In the genomic region with DNA sequence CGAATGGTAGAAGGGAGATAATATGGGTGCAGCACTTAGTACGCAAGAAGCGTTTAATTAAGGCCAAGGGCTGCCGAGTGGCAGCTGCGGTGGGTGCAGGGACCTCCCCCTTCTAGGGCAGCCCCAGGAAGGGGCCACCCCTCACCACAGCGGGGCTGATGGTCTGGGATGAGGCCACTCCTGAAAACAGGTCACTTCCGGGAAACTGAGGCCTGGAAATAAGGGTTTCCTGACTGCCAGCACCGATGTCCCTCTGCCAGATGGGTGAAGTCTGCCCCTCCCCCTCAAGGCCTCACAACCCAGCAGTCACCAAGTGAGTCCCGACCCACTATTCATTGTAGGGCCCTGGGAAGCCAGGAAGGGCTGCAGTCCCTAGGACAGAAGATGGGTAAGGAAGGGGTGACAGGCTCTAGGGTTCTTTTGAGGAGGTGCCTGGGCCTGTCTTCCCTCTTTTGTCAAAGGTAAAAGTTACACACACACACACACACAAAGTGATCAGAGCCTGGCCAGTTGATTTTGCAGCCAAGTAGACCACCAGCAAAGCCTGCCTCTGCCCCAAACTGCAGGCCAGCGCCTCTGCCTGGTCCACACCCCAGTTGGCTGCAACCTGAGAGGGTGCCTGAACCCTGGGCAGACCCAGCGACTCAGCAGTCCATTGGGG, we compare ENCODE assay signal across 8 cellular contexts. TPM values are rescaled to one million over a fixed set of nuclear protein-coding genes. Genes with fewer than 3 reads are reported as not detected.
DNase-seq lines count a peak whose midpoint lies in the region; ATAC-seq and TF ChIP-seq lines count a peak whose summit lies in the region.

No MANE protein-coding gene starts in this region.

- H3K9me2 ChIP-seq in PC-9 (ENCODE audit: insufficient read depth), result no peaks in the 10 kb centered on the region

- H3K4me1 ChIP-seq in BLaER1 (peaks cover 92% of the 10 kb centered on the region), PC-9 (replicated peaks; ENCODE audit: insufficient read depth) (peaks cover 95% of the 10 kb centered on the region)
- peaks cover 71% of the 10 kb centered on the region for H3K4me1 ChIP-seq in effector memory CD4-positive, alpha-beta T cell (ENCODE audit: control insufficient read depth, insufficient read depth, low read length, poor library complexity, severe bottlenecking)

- no peaks in the 10 kb centered on the region for H3K9me3 ChIP-seq in BLaER1
- no peaks in the 10 kb centered on the region for H3K9me3 ChIP-seq in PC-9 (ENCODE audit: insufficient read depth, low read depth)
- no peaks in the 10 kb centered on the region for H3K9me3 ChIP-seq in effector memory CD4-positive, alpha-beta T cell (ENCODE audit: control insufficient read depth, low read length)

- H3K27me3 ChIP-seq in BLaER1 (no peaks in the 10 kb centered on the region), PC-9 (ENCODE audit: insufficient read depth, low read depth) (no peaks in the 10 kb centered on the region)
- no peaks in the 10 kb centered on the region for H3K27me3 ChIP-seq in effector memory CD4-positive, alpha-beta T cell (replicated peaks; ENCODE audit: control insufficient read depth, insufficient read depth, low read length, poor library complexity, severe bottlenecking)

- H3K27ac ChIP-seq in BLaER1 (peak overlapping the region; percentile 94), PC-9 (peak overlapping the region; percentile 95)
- H3K27ac ChIP-seq in effector memory CD4-positive, alpha-beta T cell (ENCODE audit: insufficient read depth, low read length, poor library complexity, severe bottlenecking), result peak overlapping the region; percentile 87

- H4K20me1 ChIP-seq in BLaER1 (peaks cover 80% of the 10 kb centered on the region), PC-9 (ENCODE audit: insufficient read depth) (peaks cover 61% of the 10 kb centered on the region)

- peaks cover 84% of the 10 kb centered on the region for H3F3A ChIP-seq in PC-9 (ENCODE audit: insufficient read depth, low read depth)

- peak overlapping the region; percentile 70 for H3K4me3 Mint-ChIP-seq in nephron progenitor cell

- H3K79me2 ChIP-seq in PC-9 (ENCODE audit: low read depth), result peaks cover 88% of the 10 kb centered on the region

- H3K4me2 ChIP-seq in BLaER1, result peak overlapping the region; percentile 94
- H3K4me2 ChIP-seq in PC-9, result peak overlapping the region; percentile 85

- no peak overlapping the region for H2AFZ ChIP-seq in PC-9

- H3K4me1 Mint-ChIP-seq in nephron progenitor cell, result peaks cover 80% of the 10 kb centered on the region

- DNase-seq in PC-9 (no peak), nephron progenitor cell (no peak), GM19240 (ENCODE audit: insufficient read length, low spot score) (no peak), NCI-H2196 (lab: John Stamatoyannopoulos, UW; ENCODE audit: unreplicated experiment) (no peak)
- DNase-seq in effector memory CD4-positive, alpha-beta T cell, result peak in 1 of 3 donors; percentile 24
- DNase-seq in stimulated activated CD4-positive, alpha-beta T cell treated with anti-CD3 and anti-CD28 coated beads, Interleukin-4, amount 100 ng/mL, for 4 hours, result no peak

- H3K9ac ChIP-seq in BLaER1, result peak overlapping the region; percentile 79

- POLR2A ChIA-PET in PC-9 (lab: Charles Lee; ENCODE audit: unreplicated experiment), result interaction anchor here (0.6 kb wide), 1 partner anchor 97 kb away, joined by 4 read pairs; no protein-coding TSS in a partner anchor

- ATAC-seq in GM21529 (IDR thresholded peaks at IDR 0.05; ENCODE audit: unreplicated experiment), result peak; percentile 13

- H3K36me3 ChIP-seq in BLaER1 (peaks cover 62% of the 10 kb centered on the region), PC-9 (ENCODE audit: low read depth) (peaks cover 25% of the 10 kb centered on the region)
- no peaks in the 10 kb centered on the region for H3K36me3 ChIP-seq in effector memory CD4-positive, alpha-beta T cell (ENCODE audit: control insufficient read depth, insufficient read depth, low read length)

- H3K4me3 ChIP-seq in BLaER1 (peak overlapping the region; percentile 63), PC-9 (peak overlapping the region; percentile 47)
- H3K4me3 ChIP-seq in effector memory CD4-positive, alpha-beta T cell (ENCODE audit: insufficient read depth, low read depth, low read length, poor library complexity, severe bottlenecking), result peak overlapping the region; percentile 40

- intact Hi-C loops in PC-9 (cut with micrococcal nuclease; ENCODE audit: unreplicated experiment), result loop anchor here (5.0 kb wide), 1 partner anchor 213 kb away; the partner anchor contains the start of genes ATPAF2 and GID4

- TF ChIP-seq CTCF in PC-9 (conservative IDR thresholded peaks at IDR 0.05) (no peak), nephron progenitor cell (IDR thresholded peaks at IDR 0.05) (no peak)

- H3K27ac Mint-ChIP-seq in nephron progenitor cell, result peak overlapping the region; percentile 97

- H3K9me3 Mint-ChIP-seq in nephron progenitor cell, result no peaks in the 10 kb centered on the region

- BruUV-seq in PC-9 (replicated peaks; lab: Mats Ljungman, UMichigan), result TSS peak; percentile 89

- CTCF ChIA-PET in PC-9 (lab: Charles Lee), result no interaction called here

- no peaks in the 10 kb centered on the region for H3K27me3 Mint-ChIP-seq in nephron progenitor cell (ENCODE audit: low read depth, poor library complexity)

- H3K36me3 Mint-ChIP-seq in nephron progenitor cell (ENCODE audit: low read depth), result peaks cover 5% of the 10 kb centered on the region

RNA-seq across cellular contexts. Expression of gene SREBF1, which starts 12.5 kb away (rescaled TPM):
- 243 and 360 TPM in 2 replicates for total RNA-seq in PC-9 (2021)
